Comparison of ENCODE assay signal across 2 cellular contexts in the genomic region with DNA sequence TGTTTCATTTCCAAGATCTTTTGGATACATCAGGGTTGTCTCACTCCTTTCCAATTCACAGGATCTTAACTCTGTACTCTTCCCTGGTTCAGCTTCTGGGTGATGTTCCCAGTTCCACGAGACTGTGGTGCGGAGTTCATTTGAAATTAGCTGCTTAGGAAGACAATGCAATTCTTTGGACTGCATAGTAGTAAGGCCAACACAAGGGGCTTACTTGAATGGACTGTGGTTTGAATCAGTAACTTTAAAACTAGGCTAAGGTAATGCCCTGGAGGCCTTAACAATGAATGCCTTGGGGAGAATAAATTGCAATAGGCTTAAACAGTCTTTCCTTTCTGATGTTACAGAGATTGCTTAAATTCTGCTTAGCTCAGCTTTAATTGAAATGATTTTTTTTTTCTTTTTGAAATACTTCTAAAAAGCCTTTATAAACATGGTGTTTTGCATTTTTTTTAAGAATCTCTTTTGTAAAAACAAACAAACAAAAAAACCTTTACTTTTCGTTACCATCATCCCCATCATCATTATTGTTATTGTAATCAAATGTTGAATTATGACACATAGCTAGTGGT.
TF ChIP-seq lines count a peak whose summit lies in the region.

No MANE protein-coding gene starts in this region.

TF ChIP-seq in IMR-90, 13 proteins besides CTCF, POLR2A, EP300 and RAD21:
- TF ChIP-seq RCOR1 (IDR thresholded peaks at IDR 0.05; ENCODE audit: insufficient replicate concordance, low read length) (no peak), MAFK (IDR thresholded peaks at IDR 0.05; ENCODE audit: low read depth, low read length) (peak; percentile 95)

TF ChIP-seq in K562, 482 proteins besides CTCF, POLR2A, EP300 and RAD21:
- TF ChIP-seq, protein P1, sequence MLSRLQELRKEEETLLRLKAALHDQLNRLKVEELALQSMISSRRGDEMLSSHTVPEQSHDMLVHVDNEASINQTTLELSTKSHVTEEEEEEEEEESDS (CRISPR knock-in tag; IDR thresholded peaks at IDR 0.05) = no peak
- TF ChIP-seq MAFG (tag; conservative IDR thresholded peaks at IDR 0.05) (peak; percentile 65), ZNF318 (IDR thresholded peaks at IDR 0.05; ENCODE audit: borderline replicate concordance in 1 of 2, low read depth in 1 of 2) (no peak), C11orf30 (IDR thresholded peaks at IDR 0.05; ENCODE audit: low read depth) (peak; percentile 68; the same call in 1 of the 2 replicates), RFX5 (IDR thresholded peaks at IDR 0.05; ENCODE audit: low read depth, low read length) (no peak), NEUROD1 (IDR thresholded peaks at IDR 0.05; ENCODE audit: borderline replicate concordance, low read depth, low read length, partially characterized antibody) (no peak), ZNF146 (CRISPR knock-in tag; IDR thresholded peaks at IDR 0.05; ENCODE audit: unreplicated experiment) (no peak), DIDO1 (tag; IDR thresholded peaks at IDR 0.05; ENCODE audit: low read depth) (no peak), MAFF (IDR thresholded peaks at IDR 0.05; ENCODE audit: low read length) (peak; percentile 85), NONO (IDR thresholded peaks at IDR 0.05; ENCODE audit: low read depth in 2 of 2, low read length in 1 of 2) (no peak), PRPF4 (IDR thresholded peaks at IDR 0.05; ENCODE audit: insufficient read depth, low read depth, low read length, poor library complexity, severe bottlenecking) (no peak), ZNF316 (IDR thresholded peaks at IDR 0.05) (peak; percentile 84), ZNF764 (CRISPR knock-in tag; IDR thresholded peaks at IDR 0.05; ENCODE audit: low read depth) (no peak), MAFK (IDR thresholded peaks at IDR 0.05; ENCODE audit: low read length) (peak; percentile 87)
